ENCODE assay signal across 1 cellular context in the genomic region with DNA sequence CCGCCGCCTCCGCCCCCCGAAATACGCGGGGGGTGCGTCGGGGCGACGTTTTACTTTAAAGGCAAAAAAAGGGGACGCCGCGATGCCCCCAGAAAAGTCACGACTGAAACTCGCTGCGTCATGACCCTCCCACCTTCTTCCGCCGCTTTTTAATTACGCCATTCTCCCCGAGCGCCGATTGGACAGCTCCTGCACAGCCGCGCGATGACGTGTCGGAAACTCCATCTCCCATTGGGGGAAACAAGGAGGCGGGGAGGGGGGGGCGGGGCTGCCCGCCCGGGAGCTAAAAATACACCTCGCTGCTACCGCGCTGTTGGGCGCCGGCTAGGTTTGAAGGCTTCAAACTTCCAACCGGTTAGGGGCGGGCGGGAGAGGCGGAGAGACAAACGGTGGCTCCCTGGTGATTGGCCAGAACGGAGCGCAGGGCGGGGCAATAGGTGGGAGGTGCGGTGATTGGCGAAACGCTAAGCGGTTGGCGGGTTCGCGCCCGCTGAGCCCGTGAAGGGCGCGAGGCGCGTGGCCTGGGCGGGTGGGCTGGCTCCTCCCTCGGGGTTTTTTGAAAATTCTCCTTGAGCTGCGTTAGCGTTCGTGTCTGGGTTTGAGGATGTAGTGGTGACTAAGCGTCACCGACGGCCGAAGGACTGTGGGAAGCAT.
TF ChIP-seq lines count a peak whose summit lies in the region.

A gene with protein sequence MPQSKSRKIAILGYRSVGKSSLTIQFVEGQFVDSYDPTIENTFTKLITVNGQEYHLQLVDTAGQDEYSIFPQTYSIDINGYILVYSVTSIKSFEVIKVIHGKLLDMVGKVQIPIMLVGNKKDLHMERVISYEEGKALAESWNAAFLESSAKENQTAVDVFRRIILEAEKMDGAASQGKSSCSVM (minus strand): TSS at position 131 of the 654 bp plus-strand sequence. CDS start 384 bp downstream, outside the sequence.

TF ChIP-seq in A549, 52 proteins besides CTCF, POLR2A, EP300 and RAD21 (continued from another document):
- TF ChIP-seq, protein P1, sequence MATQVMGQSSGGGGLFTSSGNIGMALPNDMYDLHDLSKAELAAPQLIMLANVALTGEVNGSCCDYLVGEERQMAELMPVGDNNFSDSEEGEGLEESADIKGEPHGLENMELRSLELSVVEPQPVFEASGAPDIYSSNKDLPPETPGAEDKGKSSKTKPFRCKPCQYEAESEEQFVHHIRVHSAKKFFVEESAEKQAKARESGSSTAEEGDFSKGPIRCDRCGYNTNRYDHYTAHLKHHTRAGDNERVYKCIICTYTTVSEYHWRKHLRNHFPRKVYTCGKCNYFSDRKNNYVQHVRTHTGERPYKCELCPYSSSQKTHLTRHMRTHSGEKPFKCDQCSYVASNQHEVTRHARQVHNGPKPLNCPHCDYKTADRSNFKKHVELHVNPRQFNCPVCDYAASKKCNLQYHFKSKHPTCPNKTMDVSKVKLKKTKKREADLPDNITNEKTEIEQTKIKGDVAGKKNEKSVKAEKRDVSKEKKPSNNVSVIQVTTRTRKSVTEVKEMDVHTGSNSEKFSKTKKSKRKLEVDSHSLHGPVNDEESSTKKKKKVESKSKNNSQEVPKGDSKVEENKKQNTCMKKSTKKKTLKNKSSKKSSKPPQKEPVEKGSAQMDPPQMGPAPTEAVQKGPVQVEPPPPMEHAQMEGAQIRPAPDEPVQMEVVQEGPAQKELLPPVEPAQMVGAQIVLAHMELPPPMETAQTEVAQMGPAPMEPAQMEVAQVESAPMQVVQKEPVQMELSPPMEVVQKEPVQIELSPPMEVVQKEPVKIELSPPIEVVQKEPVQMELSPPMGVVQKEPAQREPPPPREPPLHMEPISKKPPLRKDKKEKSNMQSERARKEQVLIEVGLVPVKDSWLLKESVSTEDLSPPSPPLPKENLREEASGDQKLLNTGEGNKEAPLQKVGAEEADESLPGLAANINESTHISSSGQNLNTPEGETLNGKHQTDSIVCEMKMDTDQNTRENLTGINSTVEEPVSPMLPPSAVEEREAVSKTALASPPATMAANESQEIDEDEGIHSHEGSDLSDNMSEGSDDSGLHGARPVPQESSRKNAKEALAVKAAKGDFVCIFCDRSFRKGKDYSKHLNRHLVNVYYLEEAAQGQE (IDR thresholded peaks at IDR 0.05) = no peak
- TF ChIP-seq CEBPB (IDR thresholded peaks at IDR 0.05) (peak in 1 of 2 experiments; percentile 50; a peak in 2 of 4 replicates), ZFP36 (IDR thresholded peaks at IDR 0.05; ENCODE audit: borderline replicate concordance, partially characterized antibody) (no peak), ZC3H11A (IDR thresholded peaks at IDR 0.05) (no peak), POLR2AphosphoS2 (conservative IDR thresholded peaks at IDR 0.05; ENCODE audit: low read length) (no peak), MAFK (IDR thresholded peaks at IDR 0.05; ENCODE audit: partially characterized antibody) (peak; percentile 90), FOXS1 (CRISPR knock-in tag; IDR thresholded peaks at IDR 0.05) (no peak), HOXA7 (CRISPR knock-in tag; IDR thresholded peaks at IDR 0.05) (no peak), SMC3 (IDR thresholded peaks at IDR 0.05) (no peak), FOSB (CRISPR knock-in tag; IDR thresholded peaks at IDR 0.05) (no peak), FOSL2 (IDR thresholded peaks at IDR 0.05) (no peak), FOSL2 (CRISPR knock-in tag; IDR thresholded peaks at IDR 0.05) (no peak; the same call in 1 of the 2 replicates), ZNF302 (CRISPR knock-in tag; IDR thresholded peaks at IDR 0.05) (no peak), ESRRA (IDR thresholded peaks at IDR 0.05; ENCODE audit: borderline replicate concordance, low read length) (no peak), KDM5A (IDR thresholded peaks at IDR 0.05) (no peak), GATA3 (IDR thresholded peaks at IDR 0.05; ENCODE audit: borderline replicate concordance) (no peak), MYC (IDR thresholded peaks at IDR 0.05; ENCODE audit: borderline replicate concordance, low read length) (no peak), NPAS2 (CRISPR knock-in tag; IDR thresholded peaks at IDR 0.05; ENCODE audit: borderline replicate concordance) (no peak), BHLHE40 (IDR thresholded peaks at IDR 0.05; ENCODE audit: low read depth, low read length) (no peak), TP53 (CRISPR knock-in tag; IDR thresholded peaks at IDR 0.05) (no peak), NFE2L2 (conservative IDR thresholded peaks at IDR 0.05; ENCODE audit: low read length) (no peak), CHD2 (IDR thresholded peaks at IDR 0.05; ENCODE audit: low read length, partially characterized antibody) (no peak), KDM1A (IDR thresholded peaks at IDR 0.05; ENCODE audit: low read depth) (no peak), RARB (CRISPR knock-in tag; IDR thresholded peaks at IDR 0.05) (no peak), EHMT2 (IDR thresholded peaks at IDR 0.05; ENCODE audit: low read depth) (no peak)
- TF ChIP-seq, protein P2, sequence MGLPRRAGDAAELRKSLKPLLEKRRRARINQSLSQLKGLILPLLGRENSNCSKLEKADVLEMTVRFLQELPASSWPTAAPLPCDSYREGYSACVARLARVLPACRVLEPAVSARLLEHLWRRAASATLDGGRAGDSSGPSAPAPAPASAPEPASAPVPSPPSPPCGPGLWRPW (IDR thresholded peaks at IDR 0.05) = no peak
- TF ChIP-seq, protein P3, sequence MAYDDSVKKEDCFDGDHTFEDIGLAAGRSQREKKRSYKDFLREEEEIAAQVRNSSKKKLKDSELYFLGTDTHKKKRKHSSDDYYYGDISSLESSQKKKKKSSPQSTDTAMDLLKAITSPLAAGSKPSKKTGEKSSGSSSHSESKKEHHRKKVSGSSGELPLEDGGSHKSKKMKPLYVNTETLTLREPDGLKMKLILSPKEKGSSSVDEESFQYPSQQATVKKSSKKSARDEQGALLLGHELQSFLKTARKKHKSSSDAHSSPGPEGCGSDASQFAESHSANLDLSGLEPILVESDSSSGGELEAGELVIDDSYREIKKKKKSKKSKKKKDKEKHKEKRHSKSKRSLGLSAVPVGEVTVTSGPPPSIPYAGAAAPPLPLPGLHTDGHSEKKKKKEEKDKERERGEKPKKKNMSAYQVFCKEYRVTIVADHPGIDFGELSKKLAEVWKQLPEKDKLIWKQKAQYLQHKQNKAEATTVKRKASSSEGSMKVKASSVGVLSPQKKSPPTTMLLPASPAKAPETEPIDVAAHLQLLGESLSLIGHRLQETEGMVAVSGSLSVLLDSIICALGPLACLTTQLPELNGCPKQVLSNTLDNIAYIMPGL (CRISPR knock-in tag; IDR thresholded peaks at IDR 0.05; ENCODE audit: borderline replicate concordance) = no peak
- TF ChIP-seq, protein P4, sequence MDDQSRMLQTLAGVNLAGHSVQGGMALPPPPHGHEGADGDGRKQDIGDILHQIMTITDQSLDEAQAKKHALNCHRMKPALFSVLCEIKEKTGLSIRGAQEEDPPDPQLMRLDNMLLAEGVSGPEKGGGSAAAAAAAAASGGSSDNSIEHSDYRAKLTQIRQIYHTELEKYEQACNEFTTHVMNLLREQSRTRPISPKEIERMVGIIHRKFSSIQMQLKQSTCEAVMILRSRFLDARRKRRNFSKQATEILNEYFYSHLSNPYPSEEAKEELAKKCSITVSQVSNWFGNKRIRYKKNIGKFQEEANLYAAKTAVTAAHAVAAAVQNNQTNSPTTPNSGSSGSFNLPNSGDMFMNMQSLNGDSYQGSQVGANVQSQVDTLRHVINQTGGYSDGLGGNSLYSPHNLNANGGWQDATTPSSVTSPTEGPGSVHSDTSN (IDR thresholded peaks at IDR 0.05) = no peak
- TF ChIP-seq, protein P5, sequence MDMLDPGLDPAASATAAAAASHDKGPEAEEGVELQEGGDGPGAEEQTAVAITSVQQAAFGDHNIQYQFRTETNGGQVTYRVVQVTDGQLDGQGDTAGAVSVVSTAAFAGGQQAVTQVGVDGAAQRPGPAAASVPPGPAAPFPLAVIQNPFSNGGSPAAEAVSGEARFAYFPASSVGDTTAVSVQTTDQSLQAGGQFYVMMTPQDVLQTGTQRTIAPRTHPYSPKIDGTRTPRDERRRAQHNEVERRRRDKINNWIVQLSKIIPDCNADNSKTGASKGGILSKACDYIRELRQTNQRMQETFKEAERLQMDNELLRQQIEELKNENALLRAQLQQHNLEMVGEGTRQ (IDR thresholded peaks at IDR 0.05) = peak; percentile 78
